10 cellular contexts compared by ENCODE assay signal in genomic region chr22:38490475-38490874, GRCh38. TPM values are rescaled to one million over a fixed set of nuclear protein-coding genes. Genes with fewer than 3 reads are reported as not detected.
A peak's percentile ranks its signal among the peaks of the same experiment; 100 is the strongest.
DNase-seq lines count a peak whose midpoint lies in the region; ATAC-seq and TF ChIP-seq lines count a peak whose summit lies in the region.
"Had no signal": no experiment of that assay in that cellular context is flagged by ENCODE, and none has a peak within 500 bp of the region (broad histone marks: within the 10 kb centered on the region; RNA-seq: fewer than 3 reads in every experiment).

No MANE protein-coding gene starts in this region.

- H3K27ac Mint-ChIP-seq in activated naive CD4-positive, alpha-beta T cell treated with anti-CD3 and anti-CD28 coated beads, Interleukin-2, amount 10 ng/mL, durations not matched to agents 7 days and 5 days: peak overlapping the region; percentile 67
- peak overlapping the region; percentile 93 for H3K27ac Mint-ChIP-seq in activated naive CD8-positive, alpha-beta T cell
- peak overlapping the region; percentile 77 for H3K27ac Mint-ChIP-seq in mesothelial cell of epicardium

- CTCF ChIA-PET in activated naive CD4-positive, alpha-beta T cell treated with anti-CD3 and anti-CD28 coated beads, Interleukin-2, amount 10 ng/mL, durations not matched to agents 7 days and 5 days (lab: Charles Lee): interaction anchor here (1.1 to 3.5 kb wide), 3 partner anchors 12 to 439 kb away, joined by 4 to 19 read pairs (median 5); partner anchors contain the start of gene DMC1

- H3K4me1 ChIP-seq in tibial artery: peaks cover 0 to 34% (median 17%) of the 10 kb centered on the region in 4 donors

- intact Hi-C loops in tibial artery (cut with DNase I; ENCODE audit: low total_unique reads): no loop called here

- TF ChIP-seq CTCF in mesothelial cell of epicardium (IDR thresholded peaks at IDR 0.05; ENCODE audit: unreplicated experiment) (no peak), tibial artery (IDR thresholded peaks at IDR 0.05) (no peak)

- H3K27me3 Mint-ChIP-seq in activated naive CD4-positive, alpha-beta T cell treated with anti-CD3 and anti-CD28 coated beads, Interleukin-2, amount 10 ng/mL, durations not matched to agents 7 days and 5 days: no peaks in the 10 kb centered on the region
- no peaks in the 10 kb centered on the region for H3K27me3 Mint-ChIP-seq in activated naive CD8-positive, alpha-beta T cell
- no peaks in the 10 kb centered on the region for H3K27me3 Mint-ChIP-seq in mesothelial cell of epicardium (ENCODE audit: low read depth)

- peaks cover 98 to 100% (median 100%) of the 10 kb centered on the region in 3 donors for H3K36me3 ChIP-seq in tibial artery

- peaks cover 60% of the 10 kb centered on the region for H3K4me1 Mint-ChIP-seq in activated naive CD4-positive, alpha-beta T cell treated with anti-CD3 and anti-CD28 coated beads, Interleukin-2, amount 10 ng/mL, durations not matched to agents 7 days and 5 days
- peaks cover 65% of the 10 kb centered on the region for H3K4me1 Mint-ChIP-seq in activated naive CD8-positive, alpha-beta T cell (ENCODE audit: low read depth)
- H3K4me1 Mint-ChIP-seq in mesothelial cell of epicardium: no peaks in the 10 kb centered on the region

- no peak overlapping the region for H3K4me3 Mint-ChIP-seq in activated naive CD4-positive, alpha-beta T cell treated with anti-CD3 and anti-CD28 coated beads, Interleukin-2, amount 10 ng/mL, durations not matched to agents 7 days and 5 days
- H3K4me3 Mint-ChIP-seq in activated naive CD8-positive, alpha-beta T cell: no peak overlapping the region
- H3K4me3 Mint-ChIP-seq in mesothelial cell of epicardium: no peak overlapping the region
- H3K4me3 Mint-ChIP-seq: neural crest cell had no signal

- H3K4me3 ChIP-seq in tibial artery: no peak overlapping the region

- H3K36me3 Mint-ChIP-seq in activated naive CD4-positive, alpha-beta T cell treated with anti-CD3 and anti-CD28 coated beads, Interleukin-2, amount 10 ng/mL, durations not matched to agents 7 days and 5 days: peaks cover 74% of the 10 kb centered on the region
- H3K36me3 Mint-ChIP-seq in activated naive CD8-positive, alpha-beta T cell: peaks cover 18% of the 10 kb centered on the region
- peaks cover 50% of the 10 kb centered on the region for H3K36me3 Mint-ChIP-seq in mesothelial cell of epicardium

- H3K9me3 ChIP-seq in tibial artery: no peaks in the 10 kb centered on the region

- H3K27ac ChIP-seq in tibial artery: peak overlapping the region; percentile 35 to 47
- H3K27ac ChIP-seq: C4-2B had no signal

- no peak for DNase-seq in activated naive CD4-positive, alpha-beta T cell treated with anti-CD3 and anti-CD28 coated beads, Interleukin-2, amount 10 ng/mL, durations not matched to agents 7 days and 5 days
- DNase-seq in activated naive CD4-positive, alpha-beta T cell treated with anti-CD3 and anti-CD28 coated beads, Interleukin-2, amount 50 U/mL, for 16 hours: no peak
- DNase-seq in mesothelial cell of epicardium (ENCODE audit: low spot score in 2 of 2, unreplicated experiment in 2 of 2) (no peak), tibial artery (no peak), NCI-H2029 (lab: John Stamatoyannopoulos, UW) (no peak), C1 segment of cervical spinal cord (lab: John Stamatoyannopoulos, UW) (no peak)

- H3K9me3 Mint-ChIP-seq in activated naive CD4-positive, alpha-beta T cell treated with anti-CD3 and anti-CD28 coated beads, Interleukin-2, amount 10 ng/mL, durations not matched to agents 7 days and 5 days: no peaks in the 10 kb centered on the region
- H3K9me3 Mint-ChIP-seq in activated naive CD8-positive, alpha-beta T cell (ENCODE audit: low read depth): no peaks in the 10 kb centered on the region
- H3K9me3 Mint-ChIP-seq in mesothelial cell of epicardium: no peaks in the 10 kb centered on the region
- H3K9me3 Mint-ChIP-seq: neural crest cell had no signal

- H3K27me3 ChIP-seq in tibial artery: no peaks in the 10 kb centered on the region

- no peak for ATAC-seq in GM18858 (IDR thresholded peaks at IDR 0.05; ENCODE audit: unreplicated experiment)

RNA-seq across cellular contexts. Expression of gene DDX17, which starts 15.6 kb away (rescaled TPM):
- 694 to 717 TPM (median 708 TPM) in 3 replicates for total RNA-seq in mesothelial cell of epicardium

RNA-seq across cellular contexts. Expression of gene KDELR3, which starts 22.6 kb away (rescaled TPM):
- total RNA-seq in mesothelial cell of epicardium: 14.5 to 15.6 TPM (median 14.6 TPM) in 3 replicates

RNA-seq across cellular contexts. Expression of gene KCNJ4, which starts 35.5 kb away (rescaled TPM):
- total RNA-seq in mesothelial cell of epicardium: 2.5 to 2.8 TPM (median 2.6 TPM) in 3 replicates
